In genomic region chr7:25895792-25896171, GRCh38 we compare ENCODE assay signal across 12 cellular contexts.
DNase-seq lines count a peak whose midpoint lies in the region; ATAC-seq, FAIRE-seq and TF ChIP-seq lines count a peak whose summit lies in the region.
"Had no signal": no experiment of that assay in that cellular context is flagged by ENCODE, and none has a peak within 500 bp of the region (broad histone marks: within the 10 kb centered on the region; RNA-seq: fewer than 3 reads in every experiment).

No MANE protein-coding gene starts in this region.

- no peak for TF ChIP-seq EP300 in A549 (IDR thresholded peaks at IDR 0.05)

- peaks cover 22 to 32% (median 31%) of the 10 kb centered on the region in 3 donors for H3K4me1 Mint-ChIP-seq in naive B cell

- no peak for TF ChIP-seq CTCF in A549 (IDR thresholded peaks at IDR 0.05)
- no peak for TF ChIP-seq CTCF in mammary epithelial cell (conservative IDR thresholded peaks at IDR 0.05 in 1 of 2, IDR thresholded peaks at IDR 0.05 in 1 of 2; ENCODE audit: extremely low read depth in 1 of 2, insufficient read depth in 1 of 2, low read depth in 1 of 2, low read length in 2 of 2)
- no peak for TF ChIP-seq CTCF in Peyer's patch (IDR thresholded peaks at IDR 0.05)

- H3K27ac ChIP-seq in A549 (no peak overlapping the region), mammary epithelial cell (ENCODE audit: insufficient read depth, low read depth, low read length) (no peak overlapping the region), Peyer's patch (no peak overlapping the region)
- H3K27ac ChIP-seq: C4-2B, HL-60 had no signal

- H3K79me2 ChIP-seq in mammary epithelial cell (ENCODE audit: insufficient read depth, low read length), result no peaks in the 10 kb centered on the region

- no peak for FAIRE-seq in A549 (lab: Jason Lieb, UNC)
- FAIRE-seq: colon had no signal

- H2AFZ ChIP-seq in mammary epithelial cell (ENCODE audit: low read depth, low read length), result peak overlapping the region; percentile 66

- H3K36me3 ChIP-seq in mammary epithelial cell (ENCODE audit: insufficient read depth, low read length), result no peaks in the 10 kb centered on the region
- no peaks in the 10 kb centered on the region for H3K36me3 ChIP-seq in Peyer's patch

- H4K20me1 ChIP-seq in mammary epithelial cell (ENCODE audit: insufficient read depth, low read length), result no peaks in the 10 kb centered on the region

- in situ Hi-C loops in mammary epithelial cell (cut with MboI; ENCODE audit: low sequenced_read_pairs in 2 of 2), result loop anchor here (10.0 to 25.0 kb wide), 5 partner anchors 179 to 1267 kb away; partner anchors contain the start of genes HOXA10 (in 1 of the 2), HOXA3 (in 1 of the 2), HOXA7 (in 1 of the 2) and HOXA9 (in 1 of the 2)

- peak overlapping the region in 7 of 8 donors; percentile 10 to 74 (median 51) for H3K4me3 Mint-ChIP-seq in naive B cell

- 87% methylated on average over 6 of the region's 6 CpGs for WGBS in A549 (ENCODE audit: missing lambda C conversion rate)
- 100% methylated on average over 3 of the region's 6 CpGs for WGBS in mammary epithelial cell (ENCODE audit: low coverage, missing lambda C conversion rate)

- POLR2A ChIA-PET in A549 (lab: Yijun Ruan, JAX), result no interaction called here

- H3K27me3 ChIP-seq in mammary epithelial cell (ENCODE audit: insufficient read depth, low read length) (no peaks in the 10 kb centered on the region), Peyer's patch (no peaks in the 10 kb centered on the region)

- no peak overlapping the region for H3K27ac Mint-ChIP-seq in naive B cell

- BruUV-seq in mammary epithelial cell (replicated peaks; lab: Mats Ljungman, UMichigan), result no TSS peak

- no peak for ATAC-seq in A549
- ATAC-seq in HG02571 (IDR thresholded peaks at IDR 0.05; ENCODE audit: unreplicated experiment), result peak; percentile 6
- no peak for ATAC-seq in naive B cell (ENCODE audit: low read depth in 2 of 2)
- no peak for ATAC-seq in GM18498 (IDR thresholded peaks at IDR 0.05; ENCODE audit: unreplicated experiment)
- no peak for ATAC-seq in esophagus mucosa

- peaks cover 6% of the 10 kb centered on the region; the same call in 1 of the 3 replicates for H3K4me1 ChIP-seq in A549
- peaks cover 27% of the 10 kb centered on the region for H3K4me1 ChIP-seq in mammary epithelial cell (ENCODE audit: insufficient read depth, low read length)
- peaks cover 0 to 9% (median 4%) of the 10 kb centered on the region in 4 donors for H3K4me1 ChIP-seq in Peyer's patch

- no peak for TF ChIP-seq POLR2A in A549 (IDR thresholded peaks at IDR 0.05; ENCODE audit: low read length)
- no peak for TF ChIP-seq POLR2A in Peyer's patch (IDR thresholded peaks at IDR 0.05)

- no peak overlapping the region for H3K9ac ChIP-seq in mammary epithelial cell (ENCODE audit: insufficient read depth, low read length)

- H3K9me3 ChIP-seq in A549, result no peaks in the 10 kb centered on the region
- no peaks in the 10 kb centered on the region for H3K9me3 ChIP-seq in mammary epithelial cell (replicated peaks; ENCODE audit: insufficient read depth, low read length)
- no peaks in the 10 kb centered on the region for H3K9me3 ChIP-seq in Peyer's patch

- peaks cover 52 to 72% (median 68%) of the 10 kb centered on the region in 3 donors for H3K27me3 Mint-ChIP-seq in naive B cell

- intact Hi-C loops in mammary epithelial cell (cut with micrococcal nuclease), result loop anchor here (2.0 kb wide), 1 partner anchor 1265 kb away; no protein-coding TSS in a partner anchor

- peaks cover 0 to 4% (median 0%) of the 10 kb centered on the region in 7 donors for H3K9me3 Mint-ChIP-seq in naive B cell

- DNase-seq in A549 (ENCODE audit: low read depth in 1 of 2, low spot score in 1 of 2), result no peak
- no peak for DNase-seq in mammary epithelial cell
- DNase-seq in naive B cell, result no peak
- DNase-seq in DMS 273 treated with DMSO at 0.1 percent for 48 hours (lab: John Stamatoyannopoulos, UW), result no peak
- DNase-seq in Peyer's patch, result no peak
- DNase-seq: NCI-H2081 treated with DMSO at 0.1 percent for 48 hours had no signal

- no peak; a peak in 1 of 5 replicates for TF ChIP-seq RAD21 in A549 (conservative IDR thresholded peaks at IDR 0.05 in 1 of 2, IDR thresholded peaks at IDR 0.05 in 1 of 2)

- CTCF ChIA-PET in A549 (lab: Yijun Ruan, JAX), result interaction anchor here (0.6 to 8.9 kb wide), 18 partner anchors 11 to 1525 kb away, joined by 3 to 154 read pairs (median 6); no protein-coding TSS in a partner anchor
- CTCF ChIA-PET in mammary epithelial cell (lab: Charles Lee; ENCODE audit: low non-redundant PET), result interaction anchor here (0.6 kb wide), 1 partner anchor 474 kb away, joined by 3 read pairs; no protein-coding TSS in a partner anchor

- peak overlapping the region; percentile 78 for H3K4me2 ChIP-seq in A549
- no peak overlapping the region for H3K4me2 ChIP-seq in mammary epithelial cell (ENCODE audit: insufficient read depth, low read depth, low read length)

- peaks cover 0 to 4% of the 10 kb centered on the region in 2 donors for H3K36me3 Mint-ChIP-seq in naive B cell

- dilution Hi-C loops in mammary epithelial cell (cut with HindIII; ENCODE audit: low sequenced_read_pairs), result no loop called here

- H3K4me3 ChIP-seq in A549, result peak overlapping the region; percentile 22
- H3K4me3 ChIP-seq in mammary epithelial cell (replicated peaks in 1 of 3; ENCODE audit: insufficient read depth in 1 of 3, low read depth in 2 of 3, low read length in 3 of 3), result no peak overlapping the region
- H3K4me3 ChIP-seq in Peyer's patch, result peak overlapping the region in 2 of 4 donors; percentile 24 to 28

TF ChIP-seq in A549, 52 proteins besides CTCF, POLR2A, EP300 and RAD21:
- no peak for TF ChIP-seq CHD4 (IDR thresholded peaks at IDR 0.05; ENCODE audit: borderline replicate concordance)
- TF ChIP-seq FOXS1 (CRISPR knock-in tag; IDR thresholded peaks at IDR 0.05), result no peak
- TF ChIP-seq BHLHE40 (IDR thresholded peaks at IDR 0.05; ENCODE audit: low read depth, low read length), result no peak
- no peak for TF ChIP-seq MAFK (IDR thresholded peaks at IDR 0.05; ENCODE audit: partially characterized antibody)
- no peak for TF ChIP-seq EHMT2 (IDR thresholded peaks at IDR 0.05; ENCODE audit: low read depth)
- no peak for TF ChIP-seq HEYL (CRISPR knock-in tag; IDR thresholded peaks at IDR 0.05)
TF ChIP-seq in A549: peak in this region for 0.
